1 cellular context compared by ENCODE assay signal in genomic region chr6:15504040-15504491, GRCh38.
TF ChIP-seq lines count a peak whose summit lies in the region.

No MANE protein-coding gene starts in this region.

TF ChIP-seq in WTC11, 78 proteins besides CTCF, POLR2A, EP300 and RAD21 (continued from another document):
- TF ChIP-seq, protein P1, sequence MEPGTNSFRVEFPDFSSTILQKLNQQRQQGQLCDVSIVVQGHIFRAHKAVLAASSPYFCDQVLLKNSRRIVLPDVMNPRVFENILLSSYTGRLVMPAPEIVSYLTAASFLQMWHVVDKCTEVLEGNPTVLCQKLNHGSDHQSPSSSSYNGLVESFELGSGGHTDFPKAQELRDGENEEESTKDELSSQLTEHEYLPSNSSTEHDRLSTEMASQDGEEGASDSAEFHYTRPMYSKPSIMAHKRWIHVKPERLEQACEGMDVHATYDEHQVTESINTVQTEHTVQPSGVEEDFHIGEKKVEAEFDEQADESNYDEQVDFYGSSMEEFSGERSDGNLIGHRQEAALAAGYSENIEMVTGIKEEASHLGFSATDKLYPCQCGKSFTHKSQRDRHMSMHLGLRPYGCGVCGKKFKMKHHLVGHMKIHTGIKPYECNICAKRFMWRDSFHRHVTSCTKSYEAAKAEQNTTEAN (CRISPR knock-in tag; IDR thresholded peaks at IDR 0.05): no peak
TF ChIP-seq in WTC11: peak in this region for 0.
